1 cellular context compared by ENCODE assay signal in the genomic region with DNA sequence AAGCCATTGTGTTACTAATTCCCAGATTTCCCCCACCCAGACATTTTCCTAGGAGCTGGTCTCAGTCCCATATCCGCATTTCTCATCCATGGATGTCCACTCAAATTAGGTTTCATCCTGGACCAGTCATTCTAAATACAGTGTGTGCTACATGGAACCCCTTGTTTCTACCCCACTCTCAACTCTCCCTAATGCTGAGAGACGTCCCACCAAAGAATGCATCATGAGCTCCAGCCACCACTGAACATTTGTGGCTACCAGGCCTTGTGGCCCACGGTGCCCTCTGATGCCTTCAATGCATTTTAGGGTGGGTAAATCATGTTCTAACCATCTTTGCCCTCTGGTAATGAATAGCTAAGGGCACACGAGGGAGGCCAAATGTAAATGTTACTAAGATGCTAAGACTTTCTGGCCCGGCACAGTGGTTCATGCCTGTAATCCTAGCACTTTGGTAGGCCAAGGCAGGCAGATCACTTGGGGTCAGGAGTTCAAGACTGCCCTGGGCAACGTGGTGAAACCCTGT.
TF ChIP-seq lines count a peak whose summit lies in the region.

No MANE protein-coding gene starts in this region.

TF ChIP-seq in IMR-90, 13 proteins besides CTCF, POLR2A, EP300 and RAD21 (continued from another document):
- TF ChIP-seq RCOR1 (IDR thresholded peaks at IDR 0.05; ENCODE audit: insufficient replicate concordance, low read length) (no peak), CHD1 (IDR thresholded peaks at IDR 0.05; ENCODE audit: low read depth, low read length) (no peak), FOS (IDR thresholded peaks at IDR 0.05; ENCODE audit: low read depth, low read length) (no peak)
- TF ChIP-seq, protein P1, sequence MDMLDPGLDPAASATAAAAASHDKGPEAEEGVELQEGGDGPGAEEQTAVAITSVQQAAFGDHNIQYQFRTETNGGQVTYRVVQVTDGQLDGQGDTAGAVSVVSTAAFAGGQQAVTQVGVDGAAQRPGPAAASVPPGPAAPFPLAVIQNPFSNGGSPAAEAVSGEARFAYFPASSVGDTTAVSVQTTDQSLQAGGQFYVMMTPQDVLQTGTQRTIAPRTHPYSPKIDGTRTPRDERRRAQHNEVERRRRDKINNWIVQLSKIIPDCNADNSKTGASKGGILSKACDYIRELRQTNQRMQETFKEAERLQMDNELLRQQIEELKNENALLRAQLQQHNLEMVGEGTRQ (IDR thresholded peaks at IDR 0.05; ENCODE audit: low read depth, low read length): no peak
